Comparison of ENCODE assay signal across 9 cellular contexts in the genomic region with DNA sequence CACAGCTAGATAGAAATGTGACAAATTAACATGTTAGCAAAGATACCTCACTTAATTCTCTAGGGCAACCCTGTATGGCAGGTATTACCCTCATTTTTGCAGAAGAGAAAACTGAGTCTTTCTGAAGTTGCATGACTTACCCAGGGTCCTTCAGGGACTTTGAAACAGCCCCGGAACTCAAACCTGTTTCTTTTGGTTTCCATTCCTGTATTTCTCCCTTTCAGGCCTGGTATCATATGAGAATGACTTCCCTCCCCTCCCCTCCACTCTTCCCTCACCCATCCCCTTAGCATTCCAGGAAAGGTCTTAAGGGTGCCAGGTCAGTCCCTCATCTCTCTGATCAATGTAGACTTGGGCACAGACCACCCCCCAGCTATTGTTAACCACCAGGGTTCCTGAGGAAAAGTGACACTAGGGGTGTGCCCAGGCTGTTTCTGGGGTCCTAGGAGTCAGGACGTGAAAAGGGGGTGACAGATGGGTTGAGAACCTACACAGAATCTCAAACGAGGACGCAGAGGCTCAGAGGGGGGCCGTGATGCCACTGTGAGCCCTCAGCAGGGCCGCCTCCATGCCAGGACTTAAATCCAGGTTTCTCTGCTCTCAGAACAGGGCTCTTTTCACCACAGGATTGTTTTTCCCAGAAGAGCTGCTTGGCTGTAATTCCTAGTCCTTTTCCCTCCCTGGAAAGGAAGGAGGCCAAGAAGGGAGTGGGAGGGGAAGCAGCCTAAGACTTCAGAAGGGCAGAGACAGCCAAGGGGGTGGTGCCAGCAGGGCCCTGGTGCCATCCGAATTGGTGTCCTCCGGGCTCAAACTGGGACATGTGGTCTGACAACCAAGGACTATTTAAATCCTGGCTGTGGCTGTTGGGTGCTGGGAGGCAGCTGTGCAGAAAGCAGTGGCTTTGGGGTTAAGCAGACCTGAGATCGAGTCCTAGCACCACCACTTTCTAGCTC. TPM values are rescaled to one million over a fixed set of nuclear protein-coding genes. Genes with fewer than 3 reads are reported as not detected.
DNase-seq lines count a peak whose midpoint lies in the region; ATAC-seq and TF ChIP-seq lines count a peak whose summit lies in the region.
"Had no signal": no experiment of that assay in that cellular context is flagged by ENCODE, and none has a peak within 500 bp of the region (broad histone marks: within the 10 kb centered on the region; RNA-seq: fewer than 3 reads in every experiment).

No MANE protein-coding gene starts in this region.

- H4K8ac ChIP-seq in H9 (replicated peaks; ENCODE audit: insufficient read length, low read depth, low read length), result no peak overlapping the region

- no peak overlapping the region for H2BK12ac ChIP-seq in H9 (ENCODE audit: insufficient read length, low read depth, low read length)

- no peak overlapping the region for H3K23ac ChIP-seq in H9 (ENCODE audit: insufficient read length, low read depth, low read length)

- H3K4me3 ChIP-seq in spleen, result no peak overlapping the region
- H3K4me3 ChIP-seq: mucosa of descending colon had no signal

- no peak overlapping the region for H3T11ph ChIP-seq in H9 (ENCODE audit: low read length)

- H2BK15ac ChIP-seq in H9 (ENCODE audit: low read depth, low read length), result no peak overlapping the region

- no CpG with 5 or more reads among the region's 9 CpGs for WGBS in H9 (ENCODE audit: extremely low coverage, insufficient read length, low lambda C conversion rate)
- 55 to 72% (median 64%) methylated on average over 9 of the region's 9 CpGs for WGBS in spleen, 5 donors

- H3K79me1 ChIP-seq in H9 (ENCODE audit: insufficient read depth, low read depth, low read length, poor library complexity, severe bottlenecking), result no peaks in the 10 kb centered on the region

- TF ChIP-seq CTCF in H9 (conservative IDR thresholded peaks at IDR 0.05), result no peak
- TF ChIP-seq CTCF in spleen (IDR thresholded peaks at IDR 0.05 in 8 of 11, conservative IDR thresholded peaks at IDR 0.05 in 3 of 11), result no peak
- no peak for TF ChIP-seq CTCF in GM10266 (IDR thresholded peaks at IDR 0.05; ENCODE audit: control insufficient read depth, insufficient read depth, low read depth, missing control alignments)

- H3K9me3 ChIP-seq in H9 (ENCODE audit: control insufficient read depth, low read depth, low read length), result no peaks in the 10 kb centered on the region
- no peaks in the 10 kb centered on the region for H3K9me3 ChIP-seq in spleen
- H3K9me3 ChIP-seq: mucosa of descending colon had no signal

- no peak overlapping the region for H2BK120ac ChIP-seq in H9 (ENCODE audit: low read depth, low read length, poor library complexity, severe bottlenecking)

- no peak overlapping the region for H2AK5ac ChIP-seq in H9 (ENCODE audit: insufficient read length, low read length)

- H3K23me2 ChIP-seq in H9 (ENCODE audit: insufficient read length, low read depth, low read length, poor library complexity, severe bottlenecking), result peaks cover 4% of the 10 kb centered on the region

- no peaks in the 10 kb centered on the region; a peak in 1 of 7 replicates for H3K36me3 Mint-ChIP-seq in H9 (ENCODE audit: insufficient read depth in 1 of 3, low read depth in 3 of 3)
- peaks cover 12% of the 10 kb centered on the region for H3K36me3 Mint-ChIP-seq in activated T-helper 2 cell treated with anti-CD3 and anti-CD28 coated beads, Interferon-gamma antibody, Interleukin-2, Interleukin-4, amounts not matched to agents 10 μg/mL and 5 μg/mL and 100 μg/mL, durations not matched to agents 14 hours and 24 hours and 36 hours (ENCODE audit: low read depth)

- intact Hi-C loops in activated T-helper 2 cell treated with anti-CD3 and anti-CD28 coated beads, Interferon-gamma antibody, Interleukin-2, Interleukin-4, amounts not matched to agents 10 μg/mL and 5 μg/mL and 100 μg/mL, durations not matched to agents 14 hours and 24 hours and 36 hours (cut with micrococcal nuclease), result loop anchor here (2.0 kb wide), 1 partner anchor 281 kb away; the partner anchor contains the start of gene STX12
- intact Hi-C loops in spleen (cut with DNase I; ENCODE audit: low total_unique reads), result loop anchor here (10.0 kb wide), 1 partner anchor 113 kb away; the partner anchor contains the start of gene AHDC1

- TF ChIP-seq POLR2A in spleen (IDR thresholded peaks at IDR 0.05), result no peak

- H3K27me3 ChIP-seq in H9 (ENCODE audit: insufficient read depth, low read length), result no peaks in the 10 kb centered on the region
- H3K27me3 ChIP-seq in spleen (replicated peaks in 1 of 7), result no peaks in the 10 kb centered on the region

- H4K5ac ChIP-seq in H9 (ENCODE audit: insufficient read length, low read depth, low read length), result no peak overlapping the region

- no peaks in the 10 kb centered on the region for H3K4me1 ChIP-seq in H9 (ENCODE audit: insufficient read depth, low read length)
- peaks cover 33 to 60% (median 43%) of the 10 kb centered on the region in 6 donors for H3K4me1 ChIP-seq in spleen

- H3K9ac ChIP-seq in H9 (ENCODE audit: extremely low read depth, insufficient read length, low read length), result no peak overlapping the region

- no peak overlapping the region; a peak in 1 of 5 replicates for H3K4me3 Mint-ChIP-seq in H9
- H3K4me3 Mint-ChIP-seq in activated T-helper 2 cell treated with anti-CD3 and anti-CD28 coated beads, Interferon-gamma antibody, Interleukin-2, Interleukin-4, amounts not matched to agents 10 μg/mL and 5 μg/mL and 100 μg/mL, durations not matched to agents 14 hours and 24 hours and 36 hours (ENCODE audit: low read depth), result no peak overlapping the region

- no peaks in the 10 kb centered on the region; the same call in 1 of the 2 replicates for H3K27me3 Mint-ChIP-seq in H9 (ENCODE audit: low read depth)
- H3K27me3 Mint-ChIP-seq in activated T-helper 2 cell treated with anti-CD3 and anti-CD28 coated beads, Interferon-gamma antibody, Interleukin-2, Interleukin-4, amounts not matched to agents 10 μg/mL and 5 μg/mL and 100 μg/mL, durations not matched to agents 14 hours and 24 hours and 36 hours (ENCODE audit: low read depth), result no peaks in the 10 kb centered on the region

- H3K36me3 ChIP-seq in spleen, result no peaks in the 10 kb centered on the region

- H3K18ac ChIP-seq in H9 (ENCODE audit: insufficient read length, low read depth, low read length), result peak overlapping the region; percentile 57

- H3K27ac Mint-ChIP-seq in H9, result peak overlapping the region in 2 of 3 experiments; percentile 51 to 89; a peak in 3 of 7 replicates
- peak overlapping the region; percentile 4 for H3K27ac Mint-ChIP-seq in activated T-helper 2 cell treated with anti-CD3 and anti-CD28 coated beads, Interferon-gamma antibody, Interleukin-2, Interleukin-4, amounts not matched to agents 10 μg/mL and 5 μg/mL and 100 μg/mL, durations not matched to agents 14 hours and 24 hours and 36 hours

- H3K27ac ChIP-seq in H9 (ENCODE audit: insufficient read length, low read depth, low read length), result no peak overlapping the region
- peak overlapping the region; percentile 97 to 100 (median 99) for H3K27ac ChIP-seq in spleen

- H4K91ac ChIP-seq in H9 (ENCODE audit: insufficient read length, low read depth, low read length), result no peak overlapping the region

- H3K4me1 Mint-ChIP-seq in H9, result peaks cover 23 to 46% of the 10 kb centered on the region in 2 experiments
- H3K4me1 Mint-ChIP-seq in activated T-helper 2 cell treated with anti-CD3 and anti-CD28 coated beads, Interferon-gamma antibody, Interleukin-2, Interleukin-4, amounts not matched to agents 10 μg/mL and 5 μg/mL and 100 μg/mL, durations not matched to agents 14 hours and 24 hours and 36 hours (ENCODE audit: low read depth), result peaks cover 24% of the 10 kb centered on the region

- H2AFZ ChIP-seq in H9 (ENCODE audit: low read length), result no peak overlapping the region

- no peak overlapping the region for H3K4ac ChIP-seq in H9 (ENCODE audit: low read depth, low read length)

- H3K4me2 ChIP-seq in H9 (ENCODE audit: insufficient read depth, insufficient read length, low read length), result no peak overlapping the region

- H4K20me1 ChIP-seq in H9 (ENCODE audit: control insufficient read depth, insufficient read depth, insufficient read length), result no peaks in the 10 kb centered on the region

- ATAC-seq in GM18868 (IDR thresholded peaks at IDR 0.05; ENCODE audit: unreplicated experiment), result no peak
- ATAC-seq: mucosa of descending colon had no signal

- no peaks in the 10 kb centered on the region for H3K9me3 Mint-ChIP-seq in H9
- H3K9me3 Mint-ChIP-seq in activated T-helper 2 cell treated with anti-CD3 and anti-CD28 coated beads, Interferon-gamma antibody, Interleukin-2, Interleukin-4, amounts not matched to agents 10 μg/mL and 5 μg/mL and 100 μg/mL, durations not matched to agents 14 hours and 24 hours and 36 hours, result no peaks in the 10 kb centered on the region

- H2BK20ac ChIP-seq in H9 (ENCODE audit: low read depth, low read length, poor library complexity, severe bottlenecking), result no peak overlapping the region

- H3K79me2 ChIP-seq in H9 (ENCODE audit: insufficient read depth, low read length), result peaks cover 2% of the 10 kb centered on the region; the same call in 1 of the 2 replicates

- no peak overlapping the region for H3K56ac ChIP-seq in H9 (ENCODE audit: insufficient read length, low read depth, low read length)

- H2BK5ac ChIP-seq in H9 (ENCODE audit: insufficient read length, low read length), result no peak overlapping the region

- H3K14ac ChIP-seq in H9 (ENCODE audit: insufficient read depth, low read length), result no peak overlapping the region

- no peak for DNase-seq in H9
- DNase-seq in activated T-helper 2 cell treated with anti-CD3 and anti-CD28 coated beads, Interferon-gamma antibody, Interleukin-2, Interleukin-4, amounts not matched to agents 10 μg/mL and 5 μg/mL and 100 μg/mL, durations not matched to agents 14 hours and 24 hours and 36 hours (ENCODE audit: low spot score), result no peak
- DNase-seq in hypothalamus (lab: John Stamatoyannopoulos, UW), result peak in 41 of 51 donors; percentile 14 to 86 (median 56)
- DNase-seq in spleen, result peak; percentile 75
- no peak for DNase-seq in T-helper 9 cell
- no peak for DNase-seq in A172 (ENCODE audit: low spot score)
- no peak for DNase-seq in GM10266 (ENCODE audit: extremely low spot score)

RNA-seq across cellular contexts. Expression of gene WASF2, which starts 2.1 kb away (rescaled TPM):
- total RNA-seq in H9 (2021), result 65.9 and 69.2 TPM in 2 replicates
- total RNA-seq in activated T-helper 2 cell treated with anti-CD3 and anti-CD28 coated beads, Interferon-gamma antibody, Interleukin-2, Interleukin-4, amounts not matched to agents 10 μg/mL and 5 μg/mL and 100 μg/mL, durations not matched to agents 14 hours and 24 hours and 36 hours, result 125 and 128 TPM in 2 replicates
- total RNA-seq in spleen, result 100 to 1,000 TPM in 4 of 7 donors, 10 to 100 TPM in 3; 92.1 to 196 (median 129) TPM
- 10 to 100 TPM; 17.2 to 36.8 (median 23.5) TPM for polyA plus RNA-seq in spleen
- total RNA-seq in A172 (2014; rRNA removed; shearing (Covaris generic)), result 7.5 and 9.1 TPM in 2 replicates

Comparison
In these comparisons a context has a peak if more than half of its experiments do, and no peak if none do; other contexts are left out.
1. DNase-seq: peak in hypothalamus (41 of 51) and spleen (single experiment); none in H9 (single experiment), activated T-helper 2 cell treated with anti-CD3 and anti-CD28 coated beads, Interferon-gamma antibody, Interleukin-2, Interleukin-4, amounts not matched to agents 10 μg/mL and 5 μg/mL and 100 μg/mL, durations not matched to agents 14 hours and 24 hours and 36 hours (single experiment), T-helper 9 cell (single experiment), A172 (single experiment) and GM10266 (single experiment).